8 cellular contexts compared by ENCODE assay signal in the genomic region with DNA sequence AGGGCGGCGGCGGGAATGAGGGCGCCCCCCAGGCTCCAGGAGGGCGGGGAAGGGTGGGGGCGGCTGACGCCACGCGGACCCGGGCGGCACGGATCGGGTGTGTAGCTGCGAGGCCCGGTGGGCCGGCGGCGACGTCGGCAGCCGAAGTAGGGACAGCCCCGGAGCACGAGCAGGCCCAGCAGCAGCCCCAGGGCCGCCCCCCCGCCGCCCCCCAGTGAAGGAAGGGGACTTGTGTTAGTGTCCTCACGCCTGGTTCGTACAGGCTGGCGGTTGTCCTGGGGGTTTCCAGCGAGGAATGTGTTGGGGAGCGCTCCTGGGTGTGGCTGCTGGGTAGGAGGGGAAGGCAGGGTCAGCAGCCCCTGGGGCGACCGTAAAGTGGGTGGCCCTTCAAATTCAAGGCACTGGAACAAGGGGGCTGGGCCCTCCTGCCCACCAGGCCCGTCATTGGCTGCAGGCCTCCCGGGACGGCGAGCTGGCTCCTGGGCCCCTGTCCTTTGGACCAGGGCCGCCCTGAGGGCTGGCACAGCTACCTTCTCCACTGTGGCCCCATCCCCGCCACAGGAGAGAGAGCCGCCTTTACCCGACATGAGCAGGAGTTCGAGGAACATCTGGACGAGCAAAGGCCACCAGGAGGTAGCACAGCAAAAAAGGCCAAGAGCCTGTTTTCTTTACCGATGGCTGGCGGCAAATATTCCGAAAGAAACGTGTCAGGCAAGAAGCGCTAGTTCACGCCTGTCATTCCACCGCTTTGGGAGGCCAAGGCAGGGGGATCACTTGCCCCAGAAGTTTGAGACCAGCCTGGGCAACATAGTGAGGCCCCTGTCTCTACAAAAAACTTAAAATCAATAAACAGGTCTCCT. TPM values are rescaled to one million over a fixed set of nuclear protein-coding genes. Genes with fewer than 3 reads are reported as not detected.
A peak's percentile ranks its signal among the peaks of the same experiment; 100 is the strongest.
DNase-seq lines count a peak whose midpoint lies in the region; ATAC-seq lines count a peak whose summit lies in the region.

No MANE protein-coding gene starts in this region.

- H3K36me3 Mint-ChIP-seq in activated T-helper 17 cell treated with anti-CD3 and anti-CD28 coated beads, Interleukin-2, amount 50 U/mL, for 72 hours (ENCODE audit: low read depth) = no peaks in the 10 kb centered on the region

- peak; percentile 40 for DNase-seq in activated CD4-positive, alpha-beta T cell treated with anti-CD3 and anti-CD28 coated beads for 48 hours
- DNase-seq in activated CD4-positive, alpha-beta T cell treated with anti-CD3 and anti-CD28 coated beads for 1 hour = no peak
- peak; percentile 82 for DNase-seq in HuH-7 (ENCODE audit: low spot score)
- DNase-seq in left cardiac atrium = peak; percentile 53
- peak; percentile 59 for DNase-seq in retina
- no peak for DNase-seq in activated CD4-positive, CD25-positive, alpha-beta regulatory T cell (lab: John Stamatoyannopoulos, UW)
- DNase-seq in NCI-H1105 treated with DMSO at 0.1 percent for 48 hours (lab: John Stamatoyannopoulos, UW) = no peak

- no peaks in the 10 kb centered on the region for H3K27me3 Mint-ChIP-seq in activated T-helper 17 cell treated with anti-CD3 and anti-CD28 coated beads, Interleukin-2, amount 50 U/mL, for 72 hours

- no peaks in the 10 kb centered on the region for H3K4me1 Mint-ChIP-seq in activated T-helper 17 cell treated with anti-CD3 and anti-CD28 coated beads, Interleukin-2, amount 50 U/mL, for 72 hours

- ATAC-seq in activated T-helper 17 cell treated with anti-CD3 and anti-CD28 coated beads, Interleukin-2, amount 50 U/mL, for 72 hours (replicated peaks) = peak; percentile 3
- peak; percentile 2 to 4 for ATAC-seq in left cardiac atrium

- no peaks in the 10 kb centered on the region for H3K9me3 Mint-ChIP-seq in activated T-helper 17 cell treated with anti-CD3 and anti-CD28 coated beads, Interleukin-2, amount 50 U/mL, for 72 hours

- H3K4me3 Mint-ChIP-seq in activated T-helper 17 cell treated with anti-CD3 and anti-CD28 coated beads, Interleukin-2, amount 50 U/mL, for 72 hours = peak overlapping the region; percentile 58

- H3K27ac Mint-ChIP-seq in activated T-helper 17 cell treated with anti-CD3 and anti-CD28 coated beads, Interleukin-2, amount 50 U/mL, for 72 hours = peak overlapping the region; percentile 22

- intact Hi-C loops in left cardiac atrium (cut with DNase I) = loop anchor here (5.0 to 10.0 kb wide), 3 partner anchors 32 to 517 kb away; no protein-coding TSS in a partner anchor

RNA-seq across cellular contexts. Expression of a gene that starts 0.8 kb away (rescaled TPM):
- 10 to 100 TPM; 28.2 to 37.7 TPM for total RNA-seq in activated T-helper 17 cell treated with anti-CD3 and anti-CD28 coated beads, Interleukin-2, amount 50 U/mL, for 72 hours
- total RNA-seq in left cardiac atrium = 10 to 100 TPM; 21.6 to 23.4 TPM

RNA-seq across cellular contexts. Expression of a gene that starts 24.4 kb away (rescaled TPM):
- total RNA-seq in activated T-helper 17 cell treated with anti-CD3 and anti-CD28 coated beads, Interleukin-2, amount 50 U/mL, for 72 hours = 1 to 10 TPM; 7.8 to 9.7 TPM
- 10 to 100 TPM; 28.6 to 38.5 TPM for total RNA-seq in left cardiac atrium

Comparison
In these comparisons a context has a peak if more than half of its experiments do, and no peak if none do; other contexts are left out.
1. DNase-seq: peak in activated CD4-positive, alpha-beta T cell treated with anti-CD3 and anti-CD28 coated beads for 48 hours (single experiment), HuH-7 (single experiment), left cardiac atrium (single experiment) and retina (single experiment); none in activated CD4-positive, alpha-beta T cell treated with anti-CD3 and anti-CD28 coated beads for 1 hour (single experiment), activated CD4-positive, CD25-positive, alpha-beta regulatory T cell (0 of 4) and NCI-H1105 treated with DMSO at 0.1 percent for 48 hours (single experiment).